Comparison of ENCODE assay signal across 6 cellular contexts in the genomic region with DNA sequence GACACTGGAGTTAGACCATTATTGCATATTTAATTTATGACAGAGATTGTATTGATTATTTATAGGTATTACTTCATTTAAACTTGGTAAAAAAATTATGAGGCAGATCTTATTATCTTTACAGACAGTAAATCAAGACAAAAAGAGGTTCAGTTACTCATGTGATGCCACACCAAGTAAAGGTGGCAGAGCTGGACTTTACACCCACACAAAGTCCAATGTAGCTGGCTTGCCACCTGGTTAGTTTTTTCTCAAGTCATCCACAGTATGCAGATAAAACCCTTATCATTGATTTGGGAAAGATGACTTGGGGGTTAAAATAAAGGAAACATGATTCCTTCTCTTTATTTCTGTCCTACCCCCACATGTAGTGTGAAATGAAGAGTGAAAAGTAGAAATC.
"Had no signal": no experiment of that assay in that cellular context is flagged by ENCODE, and none has a peak within 500 bp of the region (broad histone marks: within the 10 kb centered on the region; RNA-seq: fewer than 3 reads in every experiment).

No MANE protein-coding gene starts in this region.

- H3K4me3 ChIP-seq: K562 had no signal

- H3K27ac ChIP-seq: HL-60 had no signal

- FAIRE-seq: HepG2, HTR-8/SVneo, K562 had no signal

- DNase-seq: IMR-90, KBM-7 had no signal
